Comparison of ENCODE assay signal across 21 cellular contexts in the genomic region with DNA sequence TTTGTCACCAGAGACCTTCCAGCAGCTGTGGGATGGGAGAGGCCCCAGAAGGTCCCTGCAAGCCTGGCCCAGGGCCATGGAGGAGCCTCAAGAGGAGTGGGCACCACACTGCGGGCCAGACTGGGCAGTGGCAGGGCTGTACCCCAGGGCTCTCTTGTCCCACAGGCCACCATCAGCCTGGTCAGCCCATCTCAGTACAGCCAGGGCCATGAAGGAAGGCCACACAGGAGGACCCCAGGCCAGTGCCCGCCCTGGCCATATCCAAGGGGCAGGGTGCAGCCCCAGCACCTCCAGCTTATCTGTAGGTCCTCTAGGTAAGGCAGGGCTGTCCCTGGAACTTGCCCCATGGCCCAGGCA. TPM values are rescaled to one million over a fixed set of nuclear protein-coding genes. Genes with fewer than 3 reads are reported as not detected.
DNase-seq lines count a peak whose midpoint lies in the region; ATAC-seq and TF ChIP-seq lines count a peak whose summit lies in the region.
"Had no signal": no experiment of that assay in that cellular context is flagged by ENCODE, and none has a peak within 500 bp of the region (broad histone marks: within the 10 kb centered on the region; RNA-seq: fewer than 3 reads in every experiment).

No MANE protein-coding gene starts in this region.

- no peak for DNase-seq in left ventricle myocardium inferior
- no peak for DNase-seq in left cardiac atrium
- DNase-seq in T-helper 17 cell, result no peak
- DNase-seq in vagina (ENCODE audit: extremely low spot score in 2 of 2), result no peak
- no peak for DNase-seq in NCI-H1417 (lab: John Stamatoyannopoulos, UW)
- DNase-seq: activated B cell treated with CpG ODN at 0.5 μM for 24 hours; activated naive CD4-positive, alpha-beta T cell treated with anti-CD3 and anti-CD28 coated beads, Interleukin-2, amount 50 U/mL, for 16 hours; activated T-cell treated with anti-CD3 and anti-CD28 coated beads, Interleukin-2, amount 50 U/mL, for 4 hours; CD4-positive, CD25-positive, alpha-beta regulatory T cell; DND-41; natural killer cell; NCI-H1105; NCI-H510A treated with DMSO at 0.1 percent for 48 hours; SHP77; stimulated activated CD4-positive, alpha-beta T cell treated with anti-CD3 and anti-CD28 coated beads, Interleukin-4, amount 100 ng/mL, for 24 hours; T-helper 1 cell had no signal

- H3K4me3 ChIP-seq in left ventricle myocardium inferior (no peak overlapping the region), mucosa of rectum (ENCODE audit: low read length in 2 of 2) (peak overlapping the region in 1 of 2 donors; percentile 52), vagina (no peak overlapping the region)

- peak overlapping the region; percentile 41 to 62 for H3K9ac ChIP-seq in mucosa of rectum (ENCODE audit: low read depth in 1 of 2, low read length in 2 of 2)

- TF ChIP-seq CTCF in left ventricle myocardium inferior (IDR thresholded peaks at IDR 0.05; ENCODE audit: borderline replicate concordance), result no peak
- TF ChIP-seq CTCF in vagina (IDR thresholded peaks at IDR 0.05), result no peak

- no peaks in the 10 kb centered on the region for H3K36me3 ChIP-seq in left ventricle myocardium inferior
- no peaks in the 10 kb centered on the region for H3K36me3 ChIP-seq in mucosa of rectum (ENCODE audit: control insufficient read depth in 2 of 2, insufficient read depth in 2 of 2, low read length in 2 of 2)
- H3K36me3 ChIP-seq in vagina, result no peaks in the 10 kb centered on the region

- H3K4me3 Mint-ChIP-seq in T-helper 17 cell, result no peak overlapping the region
- H3K4me3 Mint-ChIP-seq: dendritic cell treated with granulocyte-macrophage colony-stimulating factor and Interleukin-4, amounts not matched to agents 40 ng/mL and 50 ng/mL, for 4 days had no signal

- H3K27ac ChIP-seq in left ventricle myocardium inferior (replicated peaks), result peak overlapping the region; percentile 70
- peak overlapping the region; percentile 92 for H3K27ac ChIP-seq in mucosa of rectum (ENCODE audit: low read depth in 2 of 2, low read length in 2 of 2)
- H3K27ac ChIP-seq in vagina, result peak overlapping the region; percentile 94

- H3K4me1 Mint-ChIP-seq in T-helper 17 cell, result peaks cover 34% of the 10 kb centered on the region

- ATAC-seq in left cardiac atrium (no peak), T-helper 17 cell (no peak), HG02588 (IDR thresholded peaks at IDR 0.05; ENCODE audit: unreplicated experiment) (no peak), GM18858 (IDR thresholded peaks at IDR 0.05; ENCODE audit: unreplicated experiment) (no peak)
- ATAC-seq: activated T-cell treated with anti-CD3 and anti-CD28 coated beads, Interleukin-2, amount 50 U/mL, for 4 hours; natural killer cell had no signal

- H3K27me3 ChIP-seq in left ventricle myocardium inferior (ENCODE audit: low read depth) (no peaks in the 10 kb centered on the region), mucosa of rectum (ENCODE audit: control insufficient read depth in 2 of 2, insufficient read depth in 2 of 2, low read length in 2 of 2) (peaks cover 0 to 2% of the 10 kb centered on the region in 2 donors), vagina (no peaks in the 10 kb centered on the region)

- intact Hi-C loops in left ventricle myocardium inferior (cut with micrococcal nuclease), result no loop called here
- intact Hi-C loops in left cardiac atrium (cut with DNase I), result no loop called here
- intact Hi-C loops in vagina (cut with DNase I), result no loop called here

- H3K27ac Mint-ChIP-seq in T-helper 17 cell, result peak overlapping the region; percentile 89

- TF ChIP-seq POLR2A in vagina (IDR thresholded peaks at IDR 0.05), result no peak

- peaks cover 53% of the 10 kb centered on the region for H3K4me1 ChIP-seq in left ventricle myocardium inferior
- peaks cover 47 to 54% of the 10 kb centered on the region in 2 donors for H3K4me1 ChIP-seq in mucosa of rectum (ENCODE audit: control insufficient read depth in 2 of 2, insufficient read depth in 2 of 2, low read length in 2 of 2)
- H3K4me1 ChIP-seq in vagina, result peaks cover 47% of the 10 kb centered on the region

- H3K27me3 Mint-ChIP-seq in T-helper 17 cell, result no peaks in the 10 kb centered on the region
- H3K27me3 Mint-ChIP-seq: activated B cell treated with CpG ODN at 0.5 μM for 24 hours had no signal

- H3K9me3 ChIP-seq in left ventricle myocardium inferior (replicated peaks), result no peaks in the 10 kb centered on the region
- no peaks in the 10 kb centered on the region for H3K9me3 ChIP-seq in T-helper 17 cell (ENCODE audit: control insufficient read depth, low read length, poor library complexity, severe bottlenecking)
- no peaks in the 10 kb centered on the region for H3K9me3 ChIP-seq in mucosa of rectum (ENCODE audit: control insufficient read depth in 2 of 2, low read length in 2 of 2)
- no peaks in the 10 kb centered on the region for H3K9me3 ChIP-seq in vagina

- peaks cover 4% of the 10 kb centered on the region for H3K36me3 Mint-ChIP-seq in T-helper 17 cell (ENCODE audit: low read depth)
- H3K36me3 Mint-ChIP-seq: CD4-positive, CD25-positive, alpha-beta regulatory T cell; natural killer cell had no signal

RNA-seq across cellular contexts. Expression of gene GNB1, which starts 3.1 kb away (rescaled TPM):
- 158 TPM for total RNA-seq in left ventricle myocardium inferior
- total RNA-seq in left cardiac atrium, result 100 to 1,000 TPM; 188 to 206 TPM
- total RNA-seq in T-helper 17 cell, result 100 to 1,000 TPM; 236 to 255 TPM
- total RNA-seq in vagina, result 159 TPM

RNA-seq across cellular contexts. Expression of gene CALML6, which starts 21.1 kb away (rescaled TPM):
- total RNA-seq in left ventricle myocardium inferior (not detected), left cardiac atrium (under 1 TPM in 1 of 2 donors, not detected in 1; 0.21 TPM), T-helper 17 cell (under 1 TPM; 0.35 to 0.55 TPM), vagina (0.49 TPM)
- total RNA-seq: CD4-positive, CD25-positive, alpha-beta regulatory T cell; lung microvascular endothelial cell had no signal

RNA-seq across cellular contexts. Expression of gene TMEM52, which starts 25.1 kb away (rescaled TPM):
- total RNA-seq in left ventricle myocardium inferior (0.47 TPM), left cardiac atrium (under 1 TPM; 0.68 to 0.82 TPM), T-helper 17 cell (under 1 TPM in 1 of 2 donors, not detected in 1; 0.52 TPM), vagina (5.9 TPM)
